ENCODE assay signal across 25 cellular contexts in genomic region chr1:16063921-16064320, GRCh38. TPM values are rescaled to one million over a fixed set of nuclear protein-coding genes. Genes with fewer than 3 reads are reported as not detected.
DNase-seq lines count a peak whose midpoint lies in the region; ATAC-seq and TF ChIP-seq lines count a peak whose summit lies in the region.
"Had no signal": no experiment of that assay in that cellular context is flagged by ENCODE, and none has a peak within 500 bp of the region (broad histone marks: within the 10 kb centered on the region; RNA-seq: fewer than 3 reads in every experiment).

No MANE protein-coding gene starts in this region.

- peak overlapping the region; percentile 41 for H3K27ac Mint-ChIP-seq in T-helper 1 cell treated with Interleukin-12 subunit alpha and Interleukin-12 subunit beta and Interleukin-4 antibody, amounts not matched to agents 30 μg/mL and 1 μg/mL, for 36 hours
- H3K27ac Mint-ChIP-seq in T-helper 17 cell: peak overlapping the region; percentile 27
- no peak overlapping the region for H3K27ac Mint-ChIP-seq in mesothelial cell of epicardium

- ATAC-seq in T-helper 17 cell (no peak), GM21381 (IDR thresholded peaks at IDR 0.05; ENCODE audit: unreplicated experiment) (no peak)
- ATAC-seq: GM12878, HepG2 had no signal

- H3K79me2 ChIP-seq in osteoblast (ENCODE audit: insufficient read depth, low read length): no peaks in the 10 kb centered on the region

- peaks cover 18% of the 10 kb centered on the region for H3K27me3 Mint-ChIP-seq in T-helper 1 cell treated with Interleukin-12 subunit alpha and Interleukin-12 subunit beta and Interleukin-4 antibody, amounts not matched to agents 30 μg/mL and 1 μg/mL, for 36 hours (ENCODE audit: low read depth)
- H3K27me3 Mint-ChIP-seq in T-helper 17 cell (peaks cover 28% of the 10 kb centered on the region), mesothelial cell of epicardium (ENCODE audit: low read depth) (no peaks in the 10 kb centered on the region)

- no peak overlapping the region for H2AFZ ChIP-seq in osteoblast (ENCODE audit: low read length)
- H2AFZ ChIP-seq: PC-9 had no signal

- H3K4me2 ChIP-seq in BLaER1: peak overlapping the region; percentile 80
- H3K4me2 ChIP-seq in osteoblast (ENCODE audit: insufficient read depth, low read length): no peak overlapping the region
- H3K4me2 ChIP-seq: KMS-11, PC-9 had no signal

- no peaks in the 10 kb centered on the region for H3K9me3 ChIP-seq in BLaER1
- H3K9me3 ChIP-seq in T-helper 17 cell (ENCODE audit: control insufficient read depth, low read length, poor library complexity, severe bottlenecking): no peaks in the 10 kb centered on the region
- H3K9me3 ChIP-seq in osteoblast (ENCODE audit: low read depth, low read length): no peaks in the 10 kb centered on the region
- H3K9me3 ChIP-seq: BE2C, SJCRH30 had no signal

- TF ChIP-seq CTCF in osteoblast (IDR thresholded peaks at IDR 0.05; ENCODE audit: extremely low read depth, low read depth, low read length) (no peak), mesothelial cell of epicardium (IDR thresholded peaks at IDR 0.05; ENCODE audit: unreplicated experiment) (no peak)

- H3K4me3 ChIP-seq in BLaER1 (no peak overlapping the region), osteoblast (ENCODE audit: insufficient read depth, low read length) (no peak overlapping the region)
- H3K4me3 ChIP-seq: GM12878, PC-9, SJCRH30 had no signal

- peaks cover 61% of the 10 kb centered on the region for H3K4me1 ChIP-seq in BLaER1
- no peaks in the 10 kb centered on the region for H3K4me1 ChIP-seq in osteoblast (ENCODE audit: insufficient read depth, low read length)
- H3K4me1 ChIP-seq: BE2C had no signal

- peaks cover 27% of the 10 kb centered on the region for H3K4me1 Mint-ChIP-seq in T-helper 1 cell treated with Interleukin-12 subunit alpha and Interleukin-12 subunit beta and Interleukin-4 antibody, amounts not matched to agents 30 μg/mL and 1 μg/mL, for 36 hours (ENCODE audit: low read depth)
- H3K4me1 Mint-ChIP-seq in T-helper 17 cell (peaks cover 21% of the 10 kb centered on the region), mesothelial cell of epicardium (peaks cover 20% of the 10 kb centered on the region)

- H3K27me3 ChIP-seq in BLaER1 (no peaks in the 10 kb centered on the region), osteoblast (ENCODE audit: insufficient read depth, low read length) (peaks cover 2% of the 10 kb centered on the region)
- H3K27me3 ChIP-seq: BE2C had no signal

- peak overlapping the region; percentile 75 for H3K4me3 Mint-ChIP-seq in T-helper 1 cell treated with Interleukin-12 subunit alpha and Interleukin-12 subunit beta and Interleukin-4 antibody, amounts not matched to agents 30 μg/mL and 1 μg/mL, for 36 hours
- H3K4me3 Mint-ChIP-seq in T-helper 17 cell: peak overlapping the region; percentile 63
- no peak overlapping the region for H3K4me3 Mint-ChIP-seq in mesothelial cell of epicardium
- H3K4me3 Mint-ChIP-seq: CD8-positive, alpha-beta memory T cell had no signal

- H3K27ac ChIP-seq in BLaER1 (peak overlapping the region; percentile 14; the same call in 1 of the 2 replicates), osteoblast (ENCODE audit: low read depth, low read length) (no peak overlapping the region)
- H3K27ac ChIP-seq: KMS-11, PC-9, SJCRH30 had no signal

- peak overlapping the region; percentile 33; the same call in 1 of the 2 replicates for H3K9ac ChIP-seq in BLaER1
- H3K9ac ChIP-seq: KMS-11 had no signal

- H3K9me3 Mint-ChIP-seq in T-helper 1 cell treated with Interleukin-12 subunit alpha and Interleukin-12 subunit beta and Interleukin-4 antibody, amounts not matched to agents 30 μg/mL and 1 μg/mL, for 36 hours: no peaks in the 10 kb centered on the region
- H3K9me3 Mint-ChIP-seq in mesothelial cell of epicardium: no peaks in the 10 kb centered on the region
- H3K9me3 Mint-ChIP-seq: CD8-positive, alpha-beta memory T cell had no signal

- DNase-seq in T-helper 1 cell (no peak), T-helper 17 cell (no peak), osteoblast (ENCODE audit: insufficient read length, low spot score, missing footprints) (peak; percentile 82), mesothelial cell of epicardium (ENCODE audit: low spot score in 2 of 2, unreplicated experiment in 2 of 2) (no peak), COR-L47 (lab: John Stamatoyannopoulos, UW) (no peak)
- DNase-seq: 8988T; BE2C; CD8-positive, alpha-beta memory T cell; DND-41; GDM1; NCI-H1048; NCI-H1436 treated with DMSO at 0.1 percent for 48 hours; NCI-H2029 treated with DMSO at 0.1 percent for 48 hours; NCI-H2171 treated with DMSO at 0.1 percent for 48 hours; NCI-H748 treated with DMSO at 0.1 percent for 48 hours; PC-9; SJCRH30 had no signal

- H4K20me1 ChIP-seq in BLaER1 (no peaks in the 10 kb centered on the region), osteoblast (ENCODE audit: insufficient read depth, low read length) (no peaks in the 10 kb centered on the region)

- no peaks in the 10 kb centered on the region for H3K36me3 ChIP-seq in BLaER1
- no peaks in the 10 kb centered on the region for H3K36me3 ChIP-seq in osteoblast (ENCODE audit: insufficient read depth, low read length)
- H3K36me3 ChIP-seq: BE2C, SJCRH30 had no signal

- H3K36me3 Mint-ChIP-seq in T-helper 1 cell treated with Interleukin-12 subunit alpha and Interleukin-12 subunit beta and Interleukin-4 antibody, amounts not matched to agents 30 μg/mL and 1 μg/mL, for 36 hours (ENCODE audit: low read depth): no peaks in the 10 kb centered on the region
- H3K36me3 Mint-ChIP-seq in T-helper 17 cell (ENCODE audit: low read depth) (peaks cover 3% of the 10 kb centered on the region), mesothelial cell of epicardium (no peaks in the 10 kb centered on the region)
- H3K36me3 Mint-ChIP-seq: CD8-positive, alpha-beta memory T cell had no signal

RNA-seq across cellular contexts. Expression of gene FAM131C, which starts 9.5 kb away (rescaled TPM):
- total RNA-seq in T-helper 17 cell (not detected), osteoblast (0.36 TPM in 1 of 2 replicates, not detected in the other), mesothelial cell of epicardium (1.6 to 1.9 TPM (median 1.7 TPM) in 3 replicates)
- total RNA-seq: GM12878, HepG2, SJCRH30 had no signal

RNA-seq across cellular contexts. Expression of gene CLCNKB, which starts 20.3 kb away (rescaled TPM):
- not detected for total RNA-seq in T-helper 17 cell
- total RNA-seq in osteoblast: 0.29 and 0.36 TPM in 2 replicates
- total RNA-seq in mesothelial cell of epicardium: 2.9 to 3.6 TPM (median 3.0 TPM) in 3 replicates
- total RNA-seq: CD8-positive, alpha-beta memory T cell; GM12878; HepG2; SJCRH30 had no signal

RNA-seq across cellular contexts. Expression of gene CLCNKA, which starts 42.1 kb away (rescaled TPM):
- total RNA-seq in T-helper 17 cell (not detected), osteoblast (not detected in 2 replicates), mesothelial cell of epicardium (3.0 to 3.5 TPM (median 3.2 TPM) in 3 replicates)
- total RNA-seq: CD8-positive, alpha-beta memory T cell; GM12878; HepG2; NCI-H460 had no signal

RNA-seq across cellular contexts. Expression of gene HSPB7, which starts 46.1 kb away (rescaled TPM):
- total RNA-seq in T-helper 17 cell: not detected
- 4.1 and 6.9 TPM in 2 replicates for total RNA-seq in osteoblast
- 5.0 to 6.3 TPM (median 6.3 TPM) in 3 replicates for total RNA-seq in mesothelial cell of epicardium
- total RNA-seq: CD8-positive, alpha-beta memory T cell; GM12878; HepG2; NCI-H460; PC-9 had no signal

RNA-seq across cellular contexts. Expression of gene SRARP, which starts 59.9 kb away (rescaled TPM):
- not detected for total RNA-seq in T-helper 17 cell
- total RNA-seq in osteoblast: not detected in 2 replicates
- total RNA-seq in mesothelial cell of epicardium: not detected in 3 replicates
- total RNA-seq: CD8-positive, alpha-beta memory T cell; GM12878; M059J; NCI-H460; PC-9; SJCRH30 had no signal
